Comparison of ENCODE assay signal across 1 cellular context in genomic region chr1:17059391-17060128, GRCh38.
TF ChIP-seq lines count a peak whose summit lies in the region.

No MANE protein-coding gene starts in this region.

TF ChIP-seq in HEK293, 187 proteins besides CTCF, POLR2A, EP300 and RAD21 (continued from another document):
- TF ChIP-seq PRDM6 (tag by site-specific recombination; IDR thresholded peaks at IDR 0.05) (no peak), ZNF335 (tag by site-specific recombination; conservative IDR thresholded peaks at IDR 0.05) (peak; percentile 23; the same call in 1 of the 2 replicates), ZBTB17 (tag by site-specific recombination; IDR thresholded peaks at IDR 0.05) (no peak), ZNF654 (tag by site-specific recombination; IDR thresholded peaks at IDR 0.05; ENCODE audit: low read depth) (peak; percentile 80), ZNF473 (tag by site-specific recombination; IDR thresholded peaks at IDR 0.05) (no peak), SP7 (tag by site-specific recombination; IDR thresholded peaks at IDR 0.05) (peak; percentile 98), ZBTB48 (tag by site-specific recombination; IDR thresholded peaks at IDR 0.05) (peak; percentile 70), TSHZ1 (tag by site-specific recombination; IDR thresholded peaks at IDR 0.05; ENCODE audit: borderline replicate concordance) (no peak), HIC1 (tag by site-specific recombination; IDR thresholded peaks at IDR 0.05) (no peak), PRDM10 (tag by site-specific recombination; IDR thresholded peaks at IDR 0.05) (peak; percentile 32; the same call in 1 of the 2 replicates), ZNF133 (tag by site-specific recombination; IDR thresholded peaks at IDR 0.05) (no peak), SP2 (tag by site-specific recombination; IDR thresholded peaks at IDR 0.05) (no peak), ZNF692 (tag by site-specific recombination; IDR thresholded peaks at IDR 0.05) (0 out of 2 replicates have a peak, but pooled peaks have one; percentile 34), ZFP3 (tag by site-specific recombination; IDR thresholded peaks at IDR 0.05; ENCODE audit: low read depth) (no peak), ZNF596 (tag by site-specific recombination; IDR thresholded peaks at IDR 0.05) (no peak), KLF8 (tag by site-specific recombination; IDR thresholded peaks at IDR 0.05) (no peak), ZNF600 (tag by site-specific recombination; IDR thresholded peaks at IDR 0.05) (peak; percentile 28; the same call in 1 of the 2 replicates), ZEB2 (tag by site-specific recombination; IDR thresholded peaks at IDR 0.05) (peak; percentile 20; the same call in 1 of the 2 replicates), ZNF2 (tag by site-specific recombination; IDR thresholded peaks at IDR 0.05) (0 out of 2 replicates have a peak, but pooled peaks have one; percentile 61), ZBTB8A (tag by site-specific recombination; IDR thresholded peaks at IDR 0.05) (no peak), ZNF302 (tag by site-specific recombination; IDR thresholded peaks at IDR 0.05; ENCODE audit: low read depth) (no peak), ZNF266 (tag by site-specific recombination; IDR thresholded peaks at IDR 0.05; ENCODE audit: low read depth) (no peak), KLF1 (tag by site-specific recombination; IDR thresholded peaks at IDR 0.05) (no peak), ZNF155 (tag by site-specific recombination; IDR thresholded peaks at IDR 0.05) (no peak), ZNF639 (tag by site-specific recombination; IDR thresholded peaks at IDR 0.05) (no peak), ZNF423 (tag by site-specific recombination; IDR thresholded peaks at IDR 0.05) (no peak), ZNF510 (tag by site-specific recombination; IDR thresholded peaks at IDR 0.05; ENCODE audit: insufficient replicate concordance) (no peak), ZBTB10 (tag by site-specific recombination; IDR thresholded peaks at IDR 0.05) (no peak), ZNF354C (tag by site-specific recombination; IDR thresholded peaks at IDR 0.05; ENCODE audit: borderline replicate concordance, low read depth) (no peak), ZFHX2 (tag by site-specific recombination; conservative IDR thresholded peaks at IDR 0.05) (peak; percentile 63), SP3 (tag by site-specific recombination; IDR thresholded peaks at IDR 0.05) (no peak), KLF16 (tag by site-specific recombination; IDR thresholded peaks at IDR 0.05) (no peak), ZNF580 (tag by site-specific recombination; IDR thresholded peaks at IDR 0.05) (no peak), ZNF837 (tag by site-specific recombination; IDR thresholded peaks at IDR 0.05) (no peak), EGR2 (tag by site-specific recombination; IDR thresholded peaks at IDR 0.05; ENCODE audit: low read depth) (peak; percentile 74), ZNF610 (tag by site-specific recombination; IDR thresholded peaks at IDR 0.05; ENCODE audit: borderline replicate concordance) (no peak), ZNF174 (tag by site-specific recombination; IDR thresholded peaks at IDR 0.05) (no peak)
